1 cellular context compared by ENCODE assay signal in genomic region chr19:17456127-17456526, GRCh38.
TF ChIP-seq lines count a peak whose summit lies in the region.

No MANE protein-coding gene starts in this region.

TF ChIP-seq in endothelial cell of umbilical vein, 7 proteins besides CTCF, POLR2A, EP300 and RAD21:
- no peak for TF ChIP-seq GATA2 (IDR thresholded peaks at IDR 0.05; ENCODE audit: insufficient read depth, insufficient read length, low read depth, low read length)
- no peak for TF ChIP-seq POLR2AphosphoS5 (IDR thresholded peaks at IDR 0.05; ENCODE audit: insufficient read depth, low read depth, low read length)
- peak; percentile 22 for TF ChIP-seq EZH2 (IDR thresholded peaks at IDR 0.05; ENCODE audit: borderline replicate concordance, low read depth, low read length, severe bottlenecking)
- TF ChIP-seq FOS (IDR thresholded peaks at IDR 0.05; ENCODE audit: borderline replicate concordance, insufficient read depth, low read length): no peak
- TF ChIP-seq MYC (IDR thresholded peaks at IDR 0.05; ENCODE audit: low read depth, low read length): no peak
- no peak for TF ChIP-seq MAX (IDR thresholded peaks at IDR 0.05; ENCODE audit: insufficient read depth, insufficient read length)
- TF ChIP-seq JUN (IDR thresholded peaks at IDR 0.05; ENCODE audit: borderline replicate concordance, insufficient read depth, insufficient read length, low read depth): no peak
